8 cellular contexts compared by ENCODE assay signal in genomic region chr11:111541209-111542061, GRCh38. TPM values are rescaled to one million over a fixed set of nuclear protein-coding genes. Genes with fewer than 3 reads are reported as not detected.
DNase-seq lines count a peak whose midpoint lies in the region; TF ChIP-seq lines count a peak whose summit lies in the region.

No MANE protein-coding gene starts in this region.

- H3K4me1 Mint-ChIP-seq in CD8-positive, alpha-beta memory T cell, result peaks cover 14 to 37% (median 23%) of the 10 kb centered on the region in 3 donors

- DNase-seq in CD8-positive, alpha-beta memory T cell, result peak in 1 of 5 donors; percentile 10
- DNase-seq in ecto neural progenitor cell (ENCODE audit: low spot score) (peak; percentile 60), lower leg skin (ENCODE audit: low spot score in 2 of 2) (peak in 1 of 2 donors; percentile 87), substantia nigra (lab: John Stamatoyannopoulos, UW) (peak in 25 of 49 donors; percentile 6 to 49 (median 26)), NCI-H1048 (lab: John Stamatoyannopoulos, UW) (no peak), HuH-7.5 (ENCODE audit: low spot score) (no peak)
- no peak for DNase-seq in effector CD8-positive, alpha-beta T cell (lab: John Stamatoyannopoulos, UW)

- CTCF ChIA-PET in CD8-positive, alpha-beta memory T cell (lab: Charles Lee), result interaction anchor here (1.3 kb wide), 1 partner anchor 91 kb away, joined by 3 read pairs; no protein-coding TSS in a partner anchor

- H3K36me3 ChIP-seq in CD8-positive, alpha-beta memory T cell (ENCODE audit: insufficient read depth, low read length), result no peaks in the 10 kb centered on the region

- H3K36me3 Mint-ChIP-seq in CD8-positive, alpha-beta memory T cell, result no peaks in the 10 kb centered on the region

- no peak overlapping the region for H3K27ac ChIP-seq in CD8-positive, alpha-beta memory T cell (ENCODE audit: low read depth, low read length)
- peak overlapping the region; percentile 88 for H3K27ac ChIP-seq in substantia nigra (ENCODE audit: low read depth, low read length, poor library complexity, severe bottlenecking)

- no peak for TF ChIP-seq CTCF in lower leg skin (IDR thresholded peaks at IDR 0.05)

- POLR2A ChIA-PET in CD8-positive, alpha-beta memory T cell (lab: Charles Lee), result no interaction called here

- intact Hi-C loops in lower leg skin (cut with DNase I; ENCODE audit: low total_unique reads), result no loop called here

- H3K9me3 ChIP-seq in CD8-positive, alpha-beta memory T cell (ENCODE audit: low read length), result no peaks in the 10 kb centered on the region

- no peak for TF ChIP-seq POLR2A in lower leg skin (IDR thresholded peaks at IDR 0.05)

- 12 to 25% methylated on average over 23 to 35 of the region's 42 CpGs for WGBS in lower leg skin, 2 donors

- peaks cover 41 to 86% of the 10 kb centered on the region in 2 donors for H3K27me3 Mint-ChIP-seq in CD8-positive, alpha-beta memory T cell

- H3K9me3 Mint-ChIP-seq in CD8-positive, alpha-beta memory T cell, result peaks cover 0 to 2% (median 0%) of the 10 kb centered on the region in 5 donors

- H3K4me1 ChIP-seq in CD8-positive, alpha-beta memory T cell (ENCODE audit: insufficient read depth, low read length), result peaks cover 26% of the 10 kb centered on the region

- no peak overlapping the region for H3K4me3 ChIP-seq in CD8-positive, alpha-beta memory T cell (ENCODE audit: low read length)
- peak overlapping the region; percentile 34 for H3K4me3 ChIP-seq in lower leg skin (ENCODE audit: low read depth, poor library complexity, severe bottlenecking)

- peak overlapping the region; percentile 25 to 80 (median 72) for H3K4me3 Mint-ChIP-seq in CD8-positive, alpha-beta memory T cell

- peak overlapping the region in 1 of 8 donors; percentile 40 for H3K27ac Mint-ChIP-seq in CD8-positive, alpha-beta memory T cell

- peaks cover 24% of the 10 kb centered on the region for H3K27me3 ChIP-seq in CD8-positive, alpha-beta memory T cell (ENCODE audit: insufficient read depth, low read length, poor library complexity, severe bottlenecking)

TF ChIP-seq in PFSK-1, 5 proteins besides CTCF, POLR2A, EP300 and RAD21:
- TF ChIP-seq FOXP2 (optimal IDR thresholded peaks at IDR 0.05; ENCODE audit: borderline replicate concordance, extremely low read depth, extremely low read length, insufficient read depth), result no peak
- no peak for TF ChIP-seq SIN3A (IDR thresholded peaks at IDR 0.05; ENCODE audit: borderline replicate concordance, insufficient read depth, low read length)
- TF ChIP-seq REST (IDR thresholded peaks at IDR 0.05; ENCODE audit: insufficient read depth in 1 of 2, low read depth in 2 of 2, low read length in 2 of 2), result peak; percentile 54 to 67; a peak in 2 of 4 replicates

RNA-seq across cellular contexts. Expression of gene LAYN, which starts 0.9 kb away (rescaled TPM):
- 1 to 10 TPM in 1 of 2 experiments, under 1 TPM in 1; 0.85 to 1.4 TPM for total RNA-seq in CD8-positive, alpha-beta memory T cell
- 0.21 TPM for polyA plus RNA-seq in CD8-positive, alpha-beta memory T cell
- polyA plus RNA-seq in PFSK-1 (2012; ENCODE audit: insufficient read length, low read depth), result 0.29 TPM
- 1 to 10 TPM; 1.9 to 3.0 (median 2.1) TPM for total RNA-seq in lower leg skin

RNA-seq across cellular contexts. Expression of gene HOATZ, which starts 26.9 kb away (rescaled TPM):
- total RNA-seq in CD8-positive, alpha-beta memory T cell, result not detected
- not detected for polyA plus RNA-seq in CD8-positive, alpha-beta memory T cell
- polyA plus RNA-seq in PFSK-1 (2012; ENCODE audit: insufficient read length, low read depth), result not detected
- total RNA-seq in lower leg skin, result not detected

RNA-seq across cellular contexts. Expression of gene BTG4, which starts 29.2 kb away (rescaled TPM):
- not detected for total RNA-seq in CD8-positive, alpha-beta memory T cell
- not detected for polyA plus RNA-seq in CD8-positive, alpha-beta memory T cell
- not detected for polyA plus RNA-seq in PFSK-1 (2012; ENCODE audit: insufficient read length, low read depth)
- total RNA-seq in lower leg skin, result not detected

Comparison
In these comparisons a context has a peak if more than half of its experiments do, and no peak if none do; other contexts are left out.
1. DNase-seq: peak in ecto neural progenitor cell (single experiment) and substantia nigra (25 of 49); none in NCI-H1048 (single experiment), HuH-7.5 (single experiment) and effector CD8-positive, alpha-beta T cell (single experiment).